ENCODE assay signal across 22 cellular contexts in the genomic region with DNA sequence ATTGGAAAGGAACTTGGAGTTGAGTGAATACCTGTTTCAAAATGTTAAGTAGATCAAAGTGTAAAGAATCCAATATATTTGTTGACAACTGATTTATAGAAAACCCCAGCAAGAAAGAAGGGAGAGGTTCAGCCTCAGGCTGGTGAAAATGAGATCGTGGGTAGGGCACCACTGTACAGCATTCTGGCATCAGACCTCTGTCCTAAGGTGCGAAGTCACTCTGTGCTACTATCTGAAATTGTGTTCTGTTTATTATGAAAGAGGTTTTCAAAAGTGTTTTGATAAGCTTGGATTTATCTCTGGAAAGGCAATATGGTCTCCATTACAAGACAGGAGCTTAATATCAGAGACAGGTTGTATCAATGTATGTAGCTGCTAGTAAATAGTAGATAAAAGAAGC.
DNase-seq lines count a peak whose midpoint lies in the region; ATAC-seq and TF ChIP-seq lines count a peak whose summit lies in the region.
"Had no signal": no experiment of that assay in that cellular context is flagged by ENCODE, and none has a peak within 500 bp of the region (broad histone marks: within the 10 kb centered on the region; RNA-seq: fewer than 3 reads in every experiment).

No MANE protein-coding gene starts in this region.

- H3K4me2 ChIP-seq in mammary epithelial cell (ENCODE audit: insufficient read depth, low read depth, low read length) = no peak overlapping the region

- peaks cover 18% of the 10 kb centered on the region for H3K9me3 ChIP-seq in mammary epithelial cell (replicated peaks; ENCODE audit: insufficient read depth, low read length)
- peaks cover 0 to 10% (median 1%) of the 10 kb centered on the region in 12 donors for H3K9me3 ChIP-seq in heart left ventricle
- H3K9me3 ChIP-seq in uterus = no peaks in the 10 kb centered on the region
- H3K9me3 ChIP-seq: BE2C, tibial artery had no signal

- WGBS in mammary epithelial cell (ENCODE audit: low coverage, missing lambda C conversion rate) = 92% methylated on average over 2 of the region's 2 CpGs
- 47 to 61% (median 56%) methylated on average over 2 of the region's 2 CpGs for WGBS in heart left ventricle, 4 donors

- intact Hi-C loops in MCF 10A (cut with micrococcal nuclease) (no loop called here), mammary epithelial cell (cut with micrococcal nuclease) (no loop called here), heart left ventricle (cut with DNase I) (loop anchor here in 8 of 10 donors (2.0 to 10.0 kb wide), 4 partner anchors 75 to 180 kb away; no protein-coding TSS in a partner anchor), uterus (cut with DNase I; ENCODE audit: low total_unique reads) (no loop called here)

- CTCF ChIA-PET in MCF 10A (lab: Yijun Ruan, JAX) (interaction anchor here (0.6 to 9.6 kb wide), 8 partner anchors 16 to 212 kb away, joined by 3 to 116 read pairs (median 3); a partner anchor contains a TSS), mammary epithelial cell (lab: Charles Lee; ENCODE audit: low non-redundant PET) (no interaction called here)

- no peaks in the 10 kb centered on the region for H3K27me3 ChIP-seq in mammary epithelial cell (ENCODE audit: insufficient read depth, low read length)
- H3K27me3 ChIP-seq in heart left ventricle = no peaks in the 10 kb centered on the region
- H3K27me3 ChIP-seq in uterus = no peaks in the 10 kb centered on the region
- H3K27me3 ChIP-seq: BE2C, tibial artery had no signal

- H3K4me1 Mint-ChIP-seq in MCF 10A (ENCODE audit: insufficient read depth, unreplicated experiment) (peaks cover 37% of the 10 kb centered on the region), nephron (peaks cover 50% of the 10 kb centered on the region)

- in situ Hi-C loops in mammary epithelial cell (cut with MboI; ENCODE audit: low sequenced_read_pairs in 2 of 2) = loop anchor here in 1 of 2 donors (10.0 kb wide), 1 partner anchor 187 kb away; no protein-coding TSS in a partner anchor

- H3K36me3 Mint-ChIP-seq in MCF 10A (ENCODE audit: insufficient read depth, unreplicated experiment) = no peaks in the 10 kb centered on the region
- peaks cover 22% of the 10 kb centered on the region for H3K36me3 Mint-ChIP-seq in nephron (ENCODE audit: low read depth)

- H3K36me3 ChIP-seq in mammary epithelial cell (ENCODE audit: insufficient read depth, low read length) (no peaks in the 10 kb centered on the region), heart left ventricle (no peaks in the 10 kb centered on the region), uterus (no peaks in the 10 kb centered on the region)
- H3K36me3 ChIP-seq: BE2C, tibial artery had no signal

- no peak overlapping the region for H3K27ac ChIP-seq in mammary epithelial cell (ENCODE audit: insufficient read depth, low read depth, low read length)
- H3K27ac ChIP-seq in heart left ventricle = peak overlapping the region; percentile 58 to 89 (median 76)
- H3K27ac ChIP-seq in uterus = peak overlapping the region; percentile 61
- H3K27ac ChIP-seq: 22Rv1 had no signal

- ATAC-seq in heart left ventricle = no peak
- no peak for ATAC-seq in GM19023 (IDR thresholded peaks at IDR 0.05; ENCODE audit: unreplicated experiment)
- no peak for ATAC-seq in GM21423 (IDR thresholded peaks at IDR 0.05; ENCODE audit: unreplicated experiment)
- ATAC-seq: effector memory CD8-positive, alpha-beta T cell had no signal

- H3K4me3 Mint-ChIP-seq in MCF 10A (ENCODE audit: unreplicated experiment) = no peak overlapping the region
- no peak overlapping the region for H3K4me3 Mint-ChIP-seq in nephron
- H3K4me3 Mint-ChIP-seq: effector memory CD8-positive, alpha-beta T cell; memory B cell; neural crest cell had no signal

- H3K27ac Mint-ChIP-seq in MCF 10A (ENCODE audit: low read depth, unreplicated experiment) = peak overlapping the region; percentile 75
- H3K27ac Mint-ChIP-seq in nephron = peak overlapping the region in 2 of 3 experiments; percentile 93 to 95
- H3K27ac Mint-ChIP-seq: effector memory CD8-positive, alpha-beta T cell; memory B cell had no signal

- H3K27me3 Mint-ChIP-seq in MCF 10A (ENCODE audit: insufficient read depth, unreplicated experiment) (no peaks in the 10 kb centered on the region), nephron (ENCODE audit: low read depth) (no peaks in the 10 kb centered on the region)
- H3K27me3 Mint-ChIP-seq: effector memory CD8-positive, alpha-beta T cell had no signal

- no peak overlapping the region for H3K9ac ChIP-seq in mammary epithelial cell (ENCODE audit: insufficient read depth, low read length)

- no peak overlapping the region for H2AFZ ChIP-seq in mammary epithelial cell (ENCODE audit: low read depth, low read length)

- no peaks in the 10 kb centered on the region for H3K79me2 ChIP-seq in mammary epithelial cell (ENCODE audit: insufficient read depth, low read length)

- TF ChIP-seq CTCF in MCF 10A (IDR thresholded peaks at IDR 0.05; ENCODE audit: unreplicated experiment) (no peak), mammary epithelial cell (conservative IDR thresholded peaks at IDR 0.05 in 1 of 2, IDR thresholded peaks at IDR 0.05 in 1 of 2; ENCODE audit: extremely low read depth in 1 of 2, insufficient read depth in 1 of 2, low read depth in 1 of 2, low read length in 2 of 2) (no peak), heart left ventricle (IDR thresholded peaks at IDR 0.05) (no peak), nephron (IDR thresholded peaks at IDR 0.05; ENCODE audit: unreplicated experiment in 3 of 3) (no peak), uterus (IDR thresholded peaks at IDR 0.05) (no peak)

- BruUV-seq in MCF 10A (replicated peaks; lab: Mats Ljungman, UMichigan) = no TSS peak
- BruUV-seq in mammary epithelial cell (replicated peaks; lab: Mats Ljungman, UMichigan) = no TSS peak

- H3K4me1 ChIP-seq in mammary epithelial cell (ENCODE audit: insufficient read depth, low read length) (peaks cover 14% of the 10 kb centered on the region), heart left ventricle (peaks cover 10 to 67% (median 55%) of the 10 kb centered on the region in 12 donors), uterus (peaks cover 4 to 11% of the 10 kb centered on the region in 2 donors)
- H3K4me1 ChIP-seq: BE2C had no signal

- no peaks in the 10 kb centered on the region for H3K9me3 Mint-ChIP-seq in MCF 10A (ENCODE audit: unreplicated experiment)
- peaks cover 15% of the 10 kb centered on the region for H3K9me3 Mint-ChIP-seq in nephron
- H3K9me3 Mint-ChIP-seq: effector memory CD8-positive, alpha-beta T cell had no signal

- DNase-seq in MCF 10A (ENCODE audit: unreplicated experiment) (no peak), mammary epithelial cell (no peak), heart left ventricle (no peak), uterus (no peak), cerebellar cortex (ENCODE audit: low spot score) (no peak)
- DNase-seq: activated CD4-positive, alpha-beta T cell treated with anti-CD3 and anti-CD28 coated beads, Interleukin-2, amount 50 U/mL, for 1 hour; activated CD8-positive, alpha-beta memory T cell treated with anti-CD3 and anti-CD28 coated beads, Interleukin-2, amount 50 U/mL, for 48 hours; activated effector memory CD4-positive, alpha-beta T cell treated with anti-CD3 and anti-CD28 coated beads, Interleukin-2, amount 50 U/mL, for 16 hours; BE2C; Caco-2; central memory CD4-positive, alpha-beta T cell; effector memory CD8-positive, alpha-beta T cell; EL; NCI-H2107; NCI-H524; tibial artery had no signal

- dilution Hi-C loops in mammary epithelial cell (cut with HindIII; ENCODE audit: low sequenced_read_pairs) = no loop called here

- TF ChIP-seq POLR2A in heart left ventricle (IDR thresholded peaks at IDR 0.05) (no peak), uterus (IDR thresholded peaks at IDR 0.05) (no peak)

- H4K20me1 ChIP-seq in mammary epithelial cell (ENCODE audit: insufficient read depth, low read length) = no peaks in the 10 kb centered on the region

- POLR2A ChIA-PET in MCF 10A (lab: Yijun Ruan, JAX) = interaction anchor here (0.6 to 1.8 kb wide), 5 partner anchors 13 to 914 kb away, joined by 3 to 4 read pairs (median 3); a partner anchor contains a TSS

- H3K4me3 ChIP-seq in mammary epithelial cell (replicated peaks in 1 of 3; ENCODE audit: insufficient read depth in 1 of 3, low read depth in 2 of 3, low read length in 3 of 3) = no peak overlapping the region
- H3K4me3 ChIP-seq in heart left ventricle = no peak overlapping the region
- H3K4me3 ChIP-seq in uterus = no peak overlapping the region
- H3K4me3 ChIP-seq: tibial artery had no signal

Comparison
In these comparisons a context has a peak if more than half of its experiments do, and no peak if none do; other contexts are left out.
1. intact Hi-C loops: an anchor here in heart left ventricle (2.0 to 10.0 kb wide); none called in MCF 10A, mammary epithelial cell and uterus.